In the genomic region with DNA sequence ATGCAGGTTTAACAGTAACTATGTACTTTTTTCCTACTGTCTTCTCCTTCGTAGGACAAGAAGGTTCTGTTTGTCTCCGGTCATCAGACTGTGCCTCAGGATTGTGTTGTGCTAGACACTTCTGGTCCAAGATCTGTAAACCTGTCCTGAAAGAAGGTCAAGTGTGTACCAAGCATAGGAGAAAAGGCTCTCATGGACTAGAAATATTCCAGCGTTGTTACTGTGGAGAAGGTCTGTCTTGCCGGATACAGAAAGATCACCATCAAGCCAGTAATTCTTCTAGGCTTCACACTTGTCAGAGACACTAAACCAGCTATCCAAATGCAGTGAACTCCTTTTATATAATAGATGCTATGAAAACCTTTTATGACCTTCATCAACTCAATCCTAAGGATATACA, we compare ENCODE assay signal across 27 cellular contexts. TPM values are rescaled to one million over a fixed set of nuclear protein-coding genes. Genes with fewer than 3 reads are reported as not detected.
DNase-seq lines count a peak whose midpoint lies in the region; ATAC-seq and TF ChIP-seq lines count a peak whose summit lies in the region.
"Had no signal": no experiment of that assay in that cellular context is flagged by ENCODE, and none has a peak within 500 bp of the region (broad histone marks: within the 10 kb centered on the region; RNA-seq: fewer than 3 reads in every experiment).

No MANE protein-coding gene starts in this region.

- no peak for TF ChIP-seq CTCF in HFFc6 (IDR thresholded peaks at IDR 0.05)
- TF ChIP-seq CTCF in nephron progenitor cell (IDR thresholded peaks at IDR 0.05), result no peak
- TF ChIP-seq CTCF in CD8-positive, alpha-beta T cell (IDR thresholded peaks at IDR 0.05), result no peak
- no peak for TF ChIP-seq CTCF in ascending aorta (IDR thresholded peaks at IDR 0.05)

- H3K4me1 Mint-ChIP-seq in HFFc6 (ENCODE audit: low read depth) (peaks cover 66% of the 10 kb centered on the region), nephron progenitor cell (peaks cover 66% of the 10 kb centered on the region)
- H3K4me1 Mint-ChIP-seq in CD8-positive, alpha-beta T cell (ENCODE audit: low read depth), result peaks cover 15% of the 10 kb centered on the region

- H3K27ac ChIP-seq in ACC112 (ENCODE audit: low read depth, low read length) (peak overlapping the region; percentile 97), ascending aorta (no peak overlapping the region)
- H3K27ac ChIP-seq in CD8-positive, alpha-beta T cell (ENCODE audit: low read depth, low read length), result no peak overlapping the region
- H3K27ac ChIP-seq: body of pancreas, HL-60, lower lobe of right lung, upper lobe of right lung had no signal

- ATAC-seq in CD8-positive, alpha-beta T cell, result no peak
- ATAC-seq: body of pancreas; lower lobe of right lung; naive thymus-derived CD8-positive, alpha-beta T cell; T-cell; upper lobe of right lung had no signal

- H3K9me3 ChIP-seq in CD8-positive, alpha-beta T cell (ENCODE audit: low read length), result no peaks in the 10 kb centered on the region
- H3K9me3 ChIP-seq in ascending aorta, result no peaks in the 10 kb centered on the region
- H3K9me3 ChIP-seq: body of pancreas, lower lobe of right lung, upper lobe of right lung had no signal

- H3K27ac Mint-ChIP-seq in HFFc6, result peak overlapping the region; percentile 97
- no peak overlapping the region for H3K27ac Mint-ChIP-seq in nephron progenitor cell
- no peak overlapping the region for H3K27ac Mint-ChIP-seq in CD8-positive, alpha-beta T cell
- H3K27ac Mint-ChIP-seq: activated naive CD4-positive, alpha-beta T cell treated with anti-CD3 and anti-CD28 coated beads, Interleukin-2, amount 10 ng/mL, durations not matched to agents 7 days and 5 days; immature natural killer cell; naive thymus-derived CD8-positive, alpha-beta T cell; stimulated activated naive CD8-positive, alpha-beta T cell treated with anti-CD3 and anti-CD28 coated beads, Interleukin-15, Interleukin-2, amounts not matched to agents 100 ng/mL and 50 ng/mL, for 24 hours; T-cell had no signal

- H3K27me3 Mint-ChIP-seq in HFFc6 (ENCODE audit: insufficient read depth) (peaks cover 9% of the 10 kb centered on the region), nephron progenitor cell (ENCODE audit: low read depth, poor library complexity) (no peaks in the 10 kb centered on the region)
- H3K27me3 Mint-ChIP-seq in CD8-positive, alpha-beta T cell (ENCODE audit: low read depth), result peaks cover 40% of the 10 kb centered on the region

- H3K9me3 Mint-ChIP-seq in HFFc6 (peaks cover 4% of the 10 kb centered on the region), nephron progenitor cell (no peaks in the 10 kb centered on the region)
- H3K9me3 Mint-ChIP-seq in CD8-positive, alpha-beta T cell, result no peaks in the 10 kb centered on the region
- H3K9me3 Mint-ChIP-seq: activated naive CD4-positive, alpha-beta T cell treated with anti-CD3 and anti-CD28 coated beads, Interleukin-2, amount 10 ng/mL, durations not matched to agents 7 days and 5 days; stimulated activated naive CD8-positive, alpha-beta T cell treated with anti-CD3 and anti-CD28 coated beads, Interleukin-15, Interleukin-2, amounts not matched to agents 100 ng/mL and 50 ng/mL, for 24 hours had no signal

- H3K36me3 Mint-ChIP-seq in HFFc6 (ENCODE audit: low read depth) (peaks cover 46% of the 10 kb centered on the region), nephron progenitor cell (ENCODE audit: low read depth) (no peaks in the 10 kb centered on the region)
- no peaks in the 10 kb centered on the region for H3K36me3 Mint-ChIP-seq in CD8-positive, alpha-beta T cell
- H3K36me3 Mint-ChIP-seq: activated naive CD4-positive, alpha-beta T cell treated with anti-CD3 and anti-CD28 coated beads, Interleukin-2, amount 10 ng/mL, durations not matched to agents 7 days and 5 days; immature natural killer cell; T-cell had no signal

- peak; percentile 37 for DNase-seq in HFFc6
- DNase-seq in dermis blood vessel endothelial cell, result peak; percentile 14
- DNase-seq in nephron progenitor cell, result no peak
- DNase-seq in CD8-positive, alpha-beta T cell, result no peak
- no peak for DNase-seq in OCI-M1 (lab: John Stamatoyannopoulos, UW)
- DNase-seq in ascending aorta (ENCODE audit: low spot score in 2 of 2), result no peak
- no peak for DNase-seq in hypothalamus (lab: John Stamatoyannopoulos, UW)
- DNase-seq: activated CD4-positive, alpha-beta T cell treated with anti-CD3 and anti-CD28 coated beads, Interleukin-2, amount 50 U/mL, for 48 hours; activated naive CD4-positive, alpha-beta T cell treated with anti-CD3 and anti-CD28 coated beads, Interleukin-2, amount 10 ng/mL, durations not matched to agents 7 days and 5 days; body of pancreas; cortex of kidney; erythroblast; GF-D8; head of caudate nucleus; immature natural killer cell; KG1; lower lobe of right lung; naive thymus-derived CD8-positive, alpha-beta T cell; NCI-H1092 treated with DMSO at 0.1 percent for 48 hours; NCI-H2171 treated with DMSO at 0.1 percent for 48 hours; NCI-H82; RPMI8226; T-cell; upper lobe of right lung had no signal

- peaks cover 31% of the 10 kb centered on the region for H3K79me2 ChIP-seq in ACC112 (ENCODE audit: control insufficient read depth, insufficient read depth, low read length, unreplicated experiment)

- H3K27me3 ChIP-seq in ACC112 (ENCODE audit: insufficient read depth, low read length), result no peaks in the 10 kb centered on the region
- H3K27me3 ChIP-seq in CD8-positive, alpha-beta T cell (ENCODE audit: insufficient read depth, low read length), result peaks cover 9% of the 10 kb centered on the region
- H3K27me3 ChIP-seq in ascending aorta, result no peaks in the 10 kb centered on the region

- peak overlapping the region; percentile 93 for H3K4me3 ChIP-seq in ACC112 (ENCODE audit: low read depth, low read length)
- no peak overlapping the region for H3K4me3 ChIP-seq in CD8-positive, alpha-beta T cell (ENCODE audit: low read depth, low read length)
- H3K4me3 ChIP-seq in ascending aorta, result no peak overlapping the region
- H3K4me3 ChIP-seq: body of pancreas, lower lobe of right lung, upper lobe of right lung had no signal

- POLR2A ChIA-PET in CD8-positive, alpha-beta T cell (lab: Charles Lee), result no interaction called here

- CTCF ChIA-PET in CD8-positive, alpha-beta T cell (lab: Charles Lee), result no interaction called here

- H3K4me3 Mint-ChIP-seq in HFFc6 (peak overlapping the region; percentile 99), nephron progenitor cell (peak overlapping the region; percentile 99)
- no peak overlapping the region for H3K4me3 Mint-ChIP-seq in CD8-positive, alpha-beta T cell
- H3K4me3 Mint-ChIP-seq: activated naive CD4-positive, alpha-beta T cell treated with anti-CD3 and anti-CD28 coated beads, Interleukin-2, amount 10 ng/mL, durations not matched to agents 7 days and 5 days; immature natural killer cell; naive thymus-derived CD8-positive, alpha-beta T cell; stimulated activated naive CD8-positive, alpha-beta T cell treated with anti-CD3 and anti-CD28 coated beads, Interleukin-15, Interleukin-2, amounts not matched to agents 100 ng/mL and 50 ng/mL, for 24 hours; T-cell had no signal

- H3K36me3 ChIP-seq in ACC112 (ENCODE audit: insufficient read depth, low read length) (peaks cover 12% of the 10 kb centered on the region), ascending aorta (no peaks in the 10 kb centered on the region)
- no peaks in the 10 kb centered on the region for H3K36me3 ChIP-seq in CD8-positive, alpha-beta T cell (ENCODE audit: insufficient read depth, low read length)
- H3K36me3 ChIP-seq: lower lobe of right lung, upper lobe of right lung had no signal

- peak overlapping the region; percentile 24 for H2AFZ ChIP-seq in ACC112 (ENCODE audit: low read length, unreplicated experiment)

- intact Hi-C loops in CD8-positive, alpha-beta T cell (cut with DNase I, micrococcal nuclease), result no loop called here
- intact Hi-C loops in ascending aorta (cut with DNase I), result loop anchor here (10.0 kb wide), 1 partner anchor 1332 kb away; no protein-coding TSS in a partner anchor

- H3K4me1 ChIP-seq in ACC112 (ENCODE audit: control insufficient read depth, insufficient read depth, low read length, unreplicated experiment), result peaks cover 44% of the 10 kb centered on the region
- H3K4me1 ChIP-seq in CD8-positive, alpha-beta T cell (ENCODE audit: insufficient read depth, low read length), result peaks cover 6% of the 10 kb centered on the region
- H3K4me1 ChIP-seq in ascending aorta, result peaks cover 5 to 16% of the 10 kb centered on the region in 2 donors

RNA-seq across cellular contexts. Expression of a gene that starts 2.4 kb away (rescaled TPM):
- total RNA-seq in HFFc6 (2021; fragmentation: NEBNext Ultra II Directional; extraction: Animal tissue kit (Norgen Biotek cat#: 25700)), result 1,000 to 10,000 TPM; 1,601 to 2,175 (median 1,792) TPM
- total RNA-seq in dermis blood vessel endothelial cell (18.6 and 19.6 TPM in 2 replicates), ascending aorta (1.6 TPM)
- total RNA-seq in CD8-positive, alpha-beta T cell, result not detected
- total RNA-seq: body of pancreas; naive thymus-derived CD8-positive, alpha-beta T cell had no signal

Comparison
In these comparisons a context has a peak if more than half of its experiments do, and no peak if none do; other contexts are left out.
1. DNase-seq: peak in HFFc6 (single experiment) and dermis blood vessel endothelial cell (single experiment); none in nephron progenitor cell (single experiment), CD8-positive, alpha-beta T cell (0 of 7), OCI-M1 (single experiment), ascending aorta (0 of 2) and hypothalamus (0 of 51).
2. RNA of a gene that starts 2.4 kb away (total RNA-seq): 1,601 to 2,175 TPM in HFFc6; 18.6 to 19.6 TPM in dermis blood vessel endothelial cell, 1.6 TPM in ascending aorta (single experiment) and not detected in CD8-positive, alpha-beta T cell; every median in the first group is over 10 times any median in the second.